19 cellular contexts compared by ENCODE assay signal in the genomic region with DNA sequence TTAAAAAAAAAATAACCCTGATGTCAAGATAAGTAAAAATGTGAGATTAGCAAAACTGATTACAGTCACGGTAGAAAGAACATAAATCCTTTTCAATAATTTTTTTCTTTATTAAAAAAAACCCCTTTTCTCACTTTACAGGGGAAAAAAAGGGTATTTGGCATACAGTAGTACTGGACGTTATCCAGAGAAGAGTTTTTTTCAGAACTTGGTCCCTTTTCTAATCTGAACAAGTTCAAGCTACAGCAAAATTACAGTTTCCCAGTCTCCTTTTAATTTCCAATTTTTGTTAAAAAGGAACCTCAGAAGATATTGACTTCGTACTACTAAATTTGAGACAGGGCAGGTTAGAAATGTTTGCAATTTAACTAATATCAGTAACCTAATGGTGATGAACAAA.
DNase-seq lines count a peak whose midpoint lies in the region; ATAC-seq and TF ChIP-seq lines count a peak whose summit lies in the region.
"Had no signal": no experiment of that assay in that cellular context is flagged by ENCODE, and none has a peak within 500 bp of the region (broad histone marks: within the 10 kb centered on the region; RNA-seq: fewer than 3 reads in every experiment).

No MANE protein-coding gene starts in this region.

- H3K4me1 Mint-ChIP-seq in nephron (peaks cover 23% of the 10 kb centered on the region), glutamatergic neuron (ENCODE audit: low read depth, unreplicated experiment) (no peaks in the 10 kb centered on the region)
- H3K4me1 Mint-ChIP-seq: CD4-positive, alpha-beta memory T cell; IgD-negative memory B cell had no signal

- H3K27ac ChIP-seq in heart right ventricle (peak overlapping the region in 6 of 10 donors; percentile 18 to 67 (median 38)), fibroblast of lung (ENCODE audit: insufficient read depth, low read length) (no peak overlapping the region), vagina (peak overlapping the region; percentile 53), Peyer's patch (no peak overlapping the region)

- TF ChIP-seq POLR2A in vagina (IDR thresholded peaks at IDR 0.05) (no peak), Peyer's patch (IDR thresholded peaks at IDR 0.05) (no peak)

- peak overlapping the region; percentile 51 for H3K4me2 ChIP-seq in fibroblast of lung (ENCODE audit: extremely low read depth, insufficient read depth, low read length)

- H3K79me2 ChIP-seq in fibroblast of lung (ENCODE audit: control insufficient read depth, insufficient read depth, low read length) = no peaks in the 10 kb centered on the region

- peaks cover 14% of the 10 kb centered on the region for H3K9me3 Mint-ChIP-seq in nephron
- no peaks in the 10 kb centered on the region for H3K9me3 Mint-ChIP-seq in glutamatergic neuron (ENCODE audit: unreplicated experiment)

- H3K4me3 ChIP-seq in heart right ventricle (no peak overlapping the region), fibroblast of lung (replicated peaks in 1 of 4; ENCODE audit: control extremely low read depth in 1 of 4, insufficient read depth in 1 of 4, low read depth in 3 of 4, low read length in 4 of 4) (no peak overlapping the region), vagina (no peak overlapping the region), Peyer's patch (no peak overlapping the region)

- no peak for DNase-seq in heart right ventricle
- no peak for DNase-seq in cardiac septum (ENCODE audit: low spot score)
- peak; percentile 3 to 15 for DNase-seq in fibroblast of lung (ENCODE audit: low read depth in 2 of 2)
- DNase-seq in vagina (ENCODE audit: extremely low spot score in 2 of 2) = no peak
- DNase-seq in Peyer's patch = no peak
- no peak for DNase-seq in glutamatergic neuron
- DNase-seq: Calu3; CD4-positive, alpha-beta memory T cell; DMS53; H7; NCI-H187 treated with DMSO at 0.1 percent for 48 hours; NCI-H2171; NCI-H446; NK-92 treated with Interleukin-12 subunit alpha and Interleukin-12 subunit beta, amount 100 ng/mL, for 24 hours; OCI-M1; RPMI8226 had no signal

- peaks cover 0 to 10% (median 0%) of the 10 kb centered on the region in 9 donors for H3K4me1 ChIP-seq in heart right ventricle
- peaks cover 10% of the 10 kb centered on the region for H3K4me1 ChIP-seq in fibroblast of lung (ENCODE audit: control insufficient read depth, extremely low read depth, insufficient read depth, low read length)
- H3K4me1 ChIP-seq in vagina = peaks cover 14% of the 10 kb centered on the region
- H3K4me1 ChIP-seq in Peyer's patch = no peaks in the 10 kb centered on the region

- no peak overlapping the region for H2AFZ ChIP-seq in fibroblast of lung (ENCODE audit: low read length)

- TF ChIP-seq CTCF in heart right ventricle (IDR thresholded peaks at IDR 0.05) = no peak
- no peak for TF ChIP-seq CTCF in fibroblast of lung (conservative IDR thresholded peaks at IDR 0.05 in 1 of 2, IDR thresholded peaks at IDR 0.05 in 1 of 2; ENCODE audit: low read depth in 1 of 2, low read length in 2 of 2)
- TF ChIP-seq CTCF in nephron (IDR thresholded peaks at IDR 0.05; ENCODE audit: unreplicated experiment in 3 of 3) = no peak
- TF ChIP-seq CTCF in vagina (IDR thresholded peaks at IDR 0.05) = no peak
- TF ChIP-seq CTCF in Peyer's patch (IDR thresholded peaks at IDR 0.05) = no peak
- no peak for TF ChIP-seq CTCF in glutamatergic neuron (IDR thresholded peaks at IDR 0.05; ENCODE audit: partially characterized antibody, unreplicated experiment)

- peak in 1 of 8 donors; percentile 58 for ATAC-seq in heart right ventricle
- ATAC-seq in GM18498 (IDR thresholded peaks at IDR 0.05; ENCODE audit: unreplicated experiment) = no peak

- WGBS in heart right ventricle, 2 donors = 53 to 64% methylated on average over 3 of the region's 3 CpGs

- H3K27ac Mint-ChIP-seq in nephron = peak overlapping the region in 2 of 3 experiments; percentile 61 to 87
- H3K27ac Mint-ChIP-seq in glutamatergic neuron (ENCODE audit: unreplicated experiment) = no peak overlapping the region
- H3K27ac Mint-ChIP-seq: CD4-positive, alpha-beta memory T cell; IgD-negative memory B cell had no signal

- H3K27me3 Mint-ChIP-seq in nephron (ENCODE audit: low read depth) (no peaks in the 10 kb centered on the region), glutamatergic neuron (ENCODE audit: unreplicated experiment) (no peaks in the 10 kb centered on the region)
- H3K27me3 Mint-ChIP-seq: IgD-negative memory B cell had no signal

- H3K4me3 Mint-ChIP-seq in nephron (no peak overlapping the region), glutamatergic neuron (ENCODE audit: unreplicated experiment) (no peak overlapping the region)
- H3K4me3 Mint-ChIP-seq: CD4-positive, alpha-beta memory T cell; IgD-negative memory B cell had no signal

- H3K9me3 ChIP-seq in heart right ventricle (no peaks in the 10 kb centered on the region), fibroblast of lung (ENCODE audit: control insufficient read depth, insufficient read depth, low read depth, low read length) (no peaks in the 10 kb centered on the region), vagina (no peaks in the 10 kb centered on the region), Peyer's patch (no peaks in the 10 kb centered on the region)

- no peak overlapping the region for H3K9ac ChIP-seq in fibroblast of lung (ENCODE audit: insufficient read depth, low read length)

- no peaks in the 10 kb centered on the region for H4K20me1 ChIP-seq in fibroblast of lung (ENCODE audit: control insufficient read depth, extremely low read depth, insufficient read depth, low read length)

- intact Hi-C loops in heart right ventricle (cut with DNase I) = loop anchor here in 1 of 10 donors (5.0 kb wide), 1 partner anchor 40 kb away; no protein-coding TSS in a partner anchor
- intact Hi-C loops in cardiac septum (cut with DNase I) = loop anchor here (5.0 kb wide), 1 partner anchor 40 kb away; no protein-coding TSS in a partner anchor
- intact Hi-C loops in vagina (cut with DNase I) = no loop called here

- H3K27me3 ChIP-seq in heart right ventricle (no peaks in the 10 kb centered on the region), fibroblast of lung (ENCODE audit: control insufficient read depth, insufficient read depth, low read length) (no peaks in the 10 kb centered on the region), vagina (no peaks in the 10 kb centered on the region), Peyer's patch (no peaks in the 10 kb centered on the region)

- no peaks in the 10 kb centered on the region for H3K36me3 ChIP-seq in heart right ventricle
- H3K36me3 ChIP-seq in fibroblast of lung (ENCODE audit: control insufficient read depth, insufficient read depth, low read length) = no peaks in the 10 kb centered on the region
- H3K36me3 ChIP-seq in vagina = no peaks in the 10 kb centered on the region
- H3K36me3 ChIP-seq in Peyer's patch = no peaks in the 10 kb centered on the region

- H3K36me3 Mint-ChIP-seq in nephron (ENCODE audit: low read depth) (no peaks in the 10 kb centered on the region), glutamatergic neuron (ENCODE audit: unreplicated experiment) (no peaks in the 10 kb centered on the region)
- H3K36me3 Mint-ChIP-seq: CD4-positive, alpha-beta memory T cell had no signal

Comparison
In these comparisons a context has a peak if more than half of its experiments do, and no peak if none do; other contexts are left out.
1. DNase-seq: peak in fibroblast of lung (2 of 2); none in heart right ventricle (0 of 2), cardiac septum (single experiment), vagina (0 of 2), Peyer's patch (0 of 3) and glutamatergic neuron (single experiment).
2. H3K27ac ChIP-seq: peak in heart right ventricle (6 of 10) and vagina (single experiment); none in fibroblast of lung (single experiment) and Peyer's patch (0 of 4).